In genomic region chr1:154787171-154787570, GRCh38 we compare ENCODE assay signal across 19 cellular contexts.
DNase-seq lines count a peak whose midpoint lies in the region; ATAC-seq and TF ChIP-seq lines count a peak whose summit lies in the region.
"Had no signal": no experiment of that assay in that cellular context is flagged by ENCODE, and none has a peak within 500 bp of the region (broad histone marks: within the 10 kb centered on the region; RNA-seq: fewer than 3 reads in every experiment).

No MANE protein-coding gene starts in this region.

- no peaks in the 10 kb centered on the region for H3K9me3 ChIP-seq in esophagus muscularis mucosa
- H3K9me3 ChIP-seq: A549, HAP-1, SJCRH30 had no signal

- no peak for TF ChIP-seq EP300 in esophagus muscularis mucosa (IDR thresholded peaks at IDR 0.05)

- ATAC-seq in Right ventricle myocardium superior (ENCODE audit: poor library complexity) (no peak), Right ventricle myocardium inferior (no peak)
- ATAC-seq in activated CD8-positive, alpha-beta T cell treated with anti-CD3 and anti-CD28 coated beads, Interleukin-2, amount 10 ng/mL, durations not matched to agents 7 days and 5 days, result no peak
- ATAC-seq: A549 had no signal

- no peaks in the 10 kb centered on the region for H3K36me3 ChIP-seq in esophagus muscularis mucosa
- H3K36me3 ChIP-seq: HAP-1 had no signal

- TF ChIP-seq POLR2A in esophagus muscularis mucosa (IDR thresholded peaks at IDR 0.05; ENCODE audit: low read depth), result no peak

- TF ChIP-seq CTCF in nephron progenitor cell (IDR thresholded peaks at IDR 0.05) (no peak), esophagus muscularis mucosa (IDR thresholded peaks at IDR 0.05) (no peak)

- no peaks in the 10 kb centered on the region for H3K27me3 ChIP-seq in esophagus muscularis mucosa
- H3K27me3 ChIP-seq: SJCRH30 had no signal

- DNase-seq in Right ventricle myocardium superior (peak; percentile 14), Right ventricle myocardium inferior (ENCODE audit: missing footprints) (no peak), nephron progenitor cell (no peak), esophagus muscularis mucosa (ENCODE audit: extremely low spot score) (no peak), COLO668 (lab: John Stamatoyannopoulos, UW; ENCODE audit: unreplicated experiment) (no peak), pons (ENCODE audit: low spot score) (no peak)
- DNase-seq in activated CD8-positive, alpha-beta T cell treated with anti-CD3 and anti-CD28 coated beads, Interleukin-2, amount 10 ng/mL, durations not matched to agents 7 days and 5 days, result no peak
- DNase-seq: CD8-positive, alpha-beta memory T cell; IMR-90; Karpas-422; NCI-H1048; NCI-H1930; NCI-H226; NCI-H524 treated with DMSO at 0.1 percent for 48 hours; PC-9; SJCRH30 had no signal

- H3K27ac Mint-ChIP-seq in activated CD8-positive, alpha-beta T cell treated with anti-CD3 and anti-CD28 coated beads, Interleukin-2, amount 10 ng/mL, durations not matched to agents 7 days and 5 days, result peak overlapping the region; percentile 61
- H3K27ac Mint-ChIP-seq in nephron progenitor cell, result peak overlapping the region; percentile 26

- peaks cover 54% of the 10 kb centered on the region for H3K4me1 Mint-ChIP-seq in activated CD8-positive, alpha-beta T cell treated with anti-CD3 and anti-CD28 coated beads, Interleukin-2, amount 10 ng/mL, durations not matched to agents 7 days and 5 days (ENCODE audit: low read depth)
- peaks cover 53% of the 10 kb centered on the region for H3K4me1 Mint-ChIP-seq in nephron progenitor cell

- H3K4me1 ChIP-seq in esophagus muscularis mucosa, result peaks cover 6 to 26% (median 22%) of the 10 kb centered on the region in 4 donors

- CTCF ChIA-PET in activated CD8-positive, alpha-beta T cell treated with anti-CD3 and anti-CD28 coated beads, Interleukin-2, amount 10 ng/mL, durations not matched to agents 7 days and 5 days (lab: Charles Lee), result interaction anchor here (1.2 kb wide), 1 partner anchor 26 kb away, joined by 4 read pairs; no protein-coding TSS in a partner anchor

- H3K27ac ChIP-seq in esophagus muscularis mucosa (replicated peaks in 1 of 4), result no peak overlapping the region
- H3K27ac ChIP-seq: A549, PC-9, RWPE1, SJCRH30 had no signal

- WGBS in esophagus muscularis mucosa, result 91% methylated on average over 9 of the region's 13 CpGs

- POLR2A ChIA-PET in activated CD8-positive, alpha-beta T cell treated with anti-CD3 and anti-CD28 coated beads, Interleukin-2, amount 10 ng/mL, durations not matched to agents 7 days and 5 days (lab: Charles Lee), result no interaction called here

- no peaks in the 10 kb centered on the region for H3K27me3 Mint-ChIP-seq in activated CD8-positive, alpha-beta T cell treated with anti-CD3 and anti-CD28 coated beads, Interleukin-2, amount 10 ng/mL, durations not matched to agents 7 days and 5 days (ENCODE audit: low read depth)
- no peaks in the 10 kb centered on the region for H3K27me3 Mint-ChIP-seq in nephron progenitor cell (ENCODE audit: low read depth, poor library complexity)
- H3K27me3 Mint-ChIP-seq: CD8-positive, alpha-beta memory T cell had no signal

- intact Hi-C loops in Right ventricle myocardium superior (cut with DNase I), result no loop called here
- intact Hi-C loops in Right ventricle myocardium inferior (cut with DNase I), result no loop called here
- intact Hi-C loops in esophagus muscularis mucosa (cut with DNase I), result no loop called here

- no peaks in the 10 kb centered on the region for H3K36me3 Mint-ChIP-seq in activated CD8-positive, alpha-beta T cell treated with anti-CD3 and anti-CD28 coated beads, Interleukin-2, amount 10 ng/mL, durations not matched to agents 7 days and 5 days (ENCODE audit: low read depth)
- H3K36me3 Mint-ChIP-seq in nephron progenitor cell (ENCODE audit: low read depth), result no peaks in the 10 kb centered on the region
- H3K36me3 Mint-ChIP-seq: CD8-positive, alpha-beta memory T cell had no signal

- no peak overlapping the region for H3K4me3 Mint-ChIP-seq in activated CD8-positive, alpha-beta T cell treated with anti-CD3 and anti-CD28 coated beads, Interleukin-2, amount 10 ng/mL, durations not matched to agents 7 days and 5 days
- no peak overlapping the region for H3K4me3 Mint-ChIP-seq in nephron progenitor cell
- H3K4me3 Mint-ChIP-seq: CD8-positive, alpha-beta memory T cell had no signal

- no peak overlapping the region for H3K4me3 ChIP-seq in esophagus muscularis mucosa
- H3K4me3 ChIP-seq: A549, HAP-1, PC-9, SJCRH30 had no signal

- no peaks in the 10 kb centered on the region for H3K9me3 Mint-ChIP-seq in activated CD8-positive, alpha-beta T cell treated with anti-CD3 and anti-CD28 coated beads, Interleukin-2, amount 10 ng/mL, durations not matched to agents 7 days and 5 days (ENCODE audit: insufficient read depth)
- H3K9me3 Mint-ChIP-seq in nephron progenitor cell, result no peaks in the 10 kb centered on the region
- H3K9me3 Mint-ChIP-seq: CD8-positive, alpha-beta memory T cell had no signal
